ENCODE assay signal across 8 cellular contexts in the genomic region with DNA sequence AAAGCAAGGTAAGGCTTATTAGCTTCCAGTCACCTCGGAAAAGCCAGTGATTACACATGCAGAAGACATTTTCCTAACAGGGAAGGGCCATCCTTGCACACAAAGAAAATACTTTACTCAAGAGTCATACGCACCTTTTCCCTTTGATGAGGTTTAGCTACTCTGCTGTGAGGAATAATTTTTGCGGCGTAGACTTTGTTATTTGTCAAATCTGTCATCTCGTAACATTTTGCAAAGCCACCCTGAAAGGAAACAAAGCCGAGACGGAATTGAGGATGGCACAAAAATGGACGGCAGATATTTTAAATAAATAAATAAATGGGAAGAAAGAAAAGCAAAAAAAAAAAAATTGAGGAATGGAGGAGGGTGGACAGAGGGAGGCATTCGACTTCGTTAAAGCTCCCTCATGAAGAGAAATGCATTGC. TPM values are rescaled to one million over a fixed set of nuclear protein-coding genes. Genes with fewer than 3 reads are reported as not detected.
DNase-seq lines count a peak whose midpoint lies in the region; ATAC-seq and TF ChIP-seq lines count a peak whose summit lies in the region.

No MANE protein-coding gene starts in this region.

- TF ChIP-seq CTCF in AG10803 (conservative IDR thresholded peaks at IDR 0.05; ENCODE audit: low read length): no peak

- peak overlapping the region; percentile 60 to 95 (median 82) for H3K27ac Mint-ChIP-seq in naive B cell

- H3K4me3 ChIP-seq in AG10803 (ENCODE audit: low read length): peak overlapping the region; percentile 78

- H3K27me3 Mint-ChIP-seq in naive B cell: no peaks in the 10 kb centered on the region

- ATAC-seq in naive B cell (ENCODE audit: low read depth in 2 of 2) (no peak), GM21723 (IDR thresholded peaks at IDR 0.05; ENCODE audit: unreplicated experiment) (no peak), GM19452 (IDR thresholded peaks at IDR 0.05; ENCODE audit: unreplicated experiment) (no peak)

- peak overlapping the region; percentile 85 to 98 (median 90) for H3K4me3 Mint-ChIP-seq in naive B cell

- peaks cover 0 to 1% (median 0%) of the 10 kb centered on the region in 7 donors for H3K9me3 Mint-ChIP-seq in naive B cell

- H3K4me1 Mint-ChIP-seq in naive B cell: peaks cover 8 to 16% (median 10%) of the 10 kb centered on the region in 3 donors

- peak; percentile 23 for DNase-seq in AG10803 (ENCODE audit: low read depth)
- DNase-seq in LoVo (ENCODE audit: low spot score): peak; percentile 71
- DNase-seq in dermis blood vessel endothelial cell: peak; percentile 49
- no peak for DNase-seq in naive B cell
- no peak for DNase-seq in NCI-H2196 (lab: John Stamatoyannopoulos, UW; ENCODE audit: unreplicated experiment)
- no peak for DNase-seq in mucosa of gallbladder (ENCODE audit: low spot score)

- H3K36me3 Mint-ChIP-seq in naive B cell: peaks cover 16 to 18% of the 10 kb centered on the region in 2 donors

RNA-seq across cellular contexts. Expression of gene PLK2, which starts 1.0 kb away (rescaled TPM):
- total RNA-seq in dermis blood vessel endothelial cell (435 and 601 TPM in 2 replicates), mucosa of gallbladder (34.9 TPM)
- polyA plus RNA-seq in naive B cell (ENCODE audit: low read depth in 6 of 6): 1 to 10 TPM; 1.9 to 8.9 (median 7.5) TPM

RNA-seq across cellular contexts. Expression of gene GAPT, which starts 32.4 kb away (rescaled TPM):
- not detected in 2 replicates for total RNA-seq in dermis blood vessel endothelial cell
- 100 to 1,000 TPM; 308 to 432 (median 350) TPM for polyA plus RNA-seq in naive B cell (ENCODE audit: low read depth in 6 of 6)
- total RNA-seq in mucosa of gallbladder: 4.7 TPM

Comparison
In these comparisons a context has a peak if more than half of its experiments do, and no peak if none do; other contexts are left out.
1. DNase-seq: peak in AG10803 (single experiment), LoVo (single experiment) and dermis blood vessel endothelial cell (single experiment); none in naive B cell (single experiment), NCI-H2196 (single experiment) and mucosa of gallbladder (single experiment).
2. RNA of gene PLK2, which starts 1.0 kb away (total RNA-seq): 435 to 601 TPM in dermis blood vessel endothelial cell; 34.9 TPM in mucosa of gallbladder (single experiment); every median in the first group is over 10 times any median in the second.